ENCODE assay signal across 8 cellular contexts in the genomic region with DNA sequence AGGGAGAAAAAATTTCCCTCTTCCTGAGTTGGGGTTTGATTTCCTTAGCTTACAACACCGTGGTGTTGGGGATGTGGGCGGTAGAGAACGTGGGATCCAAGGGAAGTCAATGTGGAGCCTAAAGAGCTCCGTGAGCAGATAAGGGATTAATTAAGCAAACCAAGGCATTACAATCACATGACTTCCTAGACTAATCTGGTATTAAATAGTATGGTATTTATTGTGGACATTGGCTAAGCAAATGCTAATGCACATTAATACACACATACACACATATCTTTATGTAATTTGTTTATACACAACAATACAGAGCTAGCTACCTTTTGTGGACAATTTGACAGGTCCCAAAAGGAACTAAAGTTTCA. TPM values are rescaled to one million over a fixed set of nuclear protein-coding genes. Genes with fewer than 3 reads are reported as not detected.
DNase-seq lines count a peak whose midpoint lies in the region; ATAC-seq and TF ChIP-seq lines count a peak whose summit lies in the region.

No MANE protein-coding gene starts in this region.

- H4K20me1 ChIP-seq in SK-N-SH (ENCODE audit: insufficient read depth), result no peaks in the 10 kb centered on the region

- CTCF ChIA-PET in SK-N-SH (lab: Yijun Ruan, JAX), result interaction anchor here (0.6 to 4.1 kb wide), 23 partner anchors 10 to 886 kb away, joined by 3 to 47 read pairs (median 5); a partner anchor contains a TSS
- CTCF ChIA-PET in activated CD8-positive, alpha-beta T cell treated with anti-CD3 and anti-CD28 coated beads, Interleukin-2, amount 10 ng/mL, durations not matched to agents 7 days and 5 days (lab: Charles Lee), result interaction anchor here (0.8 to 4.2 kb wide), 26 partner anchors 9 to 484 kb away, joined by 3 to 69 read pairs (median 4); a partner anchor contains a TSS

- peak overlapping the region; percentile 97 for H3K27ac Mint-ChIP-seq in activated CD8-positive, alpha-beta T cell treated with anti-CD3 and anti-CD28 coated beads, Interleukin-2, amount 10 ng/mL, durations not matched to agents 7 days and 5 days

- no peaks in the 10 kb centered on the region for H3K27me3 ChIP-seq in SK-N-SH (ENCODE audit: insufficient read depth)
- no peaks in the 10 kb centered on the region for H3K27me3 ChIP-seq in iPS-15b (ENCODE audit: control insufficient read depth, insufficient read depth, low read length)
- no peaks in the 10 kb centered on the region for H3K27me3 ChIP-seq in subcutaneous abdominal adipose tissue (ENCODE audit: control insufficient read depth in 5 of 5, insufficient read depth in 4 of 5, low read length in 5 of 5)

- H3F3A ChIP-seq in SK-N-SH (replicated peaks; ENCODE audit: insufficient read depth), result peaks cover 24% of the 10 kb centered on the region

- H3K36me3 ChIP-seq in SK-N-SH (replicated peaks in 1 of 2; ENCODE audit: control insufficient read depth in 1 of 2, insufficient read depth in 2 of 2, low read length in 1 of 2), result no peaks in the 10 kb centered on the region
- H3K36me3 ChIP-seq in iPS-15b (ENCODE audit: control insufficient read depth, insufficient read depth, low read length), result peaks cover 3% of the 10 kb centered on the region
- H3K36me3 ChIP-seq in subcutaneous abdominal adipose tissue (ENCODE audit: control insufficient read depth in 5 of 5, insufficient read depth in 5 of 5, low read length in 5 of 5), result peaks cover 0 to 7% (median 4%) of the 10 kb centered on the region in 5 donors

- TF ChIP-seq RAD21 in SK-N-SH (IDR thresholded peaks at IDR 0.05; ENCODE audit: low read length), result no peak

- peaks cover 35% of the 10 kb centered on the region for H3K79me2 ChIP-seq in SK-N-SH (ENCODE audit: insufficient read depth)

- H3K9me3 Mint-ChIP-seq in activated CD8-positive, alpha-beta T cell treated with anti-CD3 and anti-CD28 coated beads, Interleukin-2, amount 10 ng/mL, durations not matched to agents 7 days and 5 days (ENCODE audit: insufficient read depth), result no peaks in the 10 kb centered on the region

- no peak for DNase-seq in SK-N-SH
- DNase-seq in activated CD8-positive, alpha-beta T cell treated with anti-CD3 and anti-CD28 coated beads, Interleukin-2, amount 10 ng/mL, durations not matched to agents 7 days and 5 days, result no peak
- no peak for DNase-seq in NOMO-1 treated with dmso at 0.1 percent for 144 hours (lab: John Stamatoyannopoulos, UW; ENCODE audit: unreplicated experiment)

- POLR2A ChIA-PET in SK-N-SH (lab: Yijun Ruan, JAX), result interaction anchor here (0.9 to 3.0 kb wide), 11 partner anchors 14 to 118 kb away, joined by 3 to 23 read pairs (median 6); a partner anchor contains a TSS
- POLR2A ChIA-PET in activated CD8-positive, alpha-beta T cell treated with anti-CD3 and anti-CD28 coated beads, Interleukin-2, amount 10 ng/mL, durations not matched to agents 7 days and 5 days (lab: Charles Lee), result interaction anchor here (0.5 to 3.0 kb wide), 22 partner anchors 8 to 295 kb away, joined by 3 to 24 read pairs (median 5); a partner anchor contains a TSS

- no peak for TF ChIP-seq CTCF in SK-N-SH (IDR thresholded peaks at IDR 0.05)

- H2AFZ ChIP-seq in SK-N-SH (ENCODE audit: low read depth), result peak overlapping the region; percentile 61; the same call in 1 of the 2 replicates

- H3K4me3 Mint-ChIP-seq in activated CD8-positive, alpha-beta T cell treated with anti-CD3 and anti-CD28 coated beads, Interleukin-2, amount 10 ng/mL, durations not matched to agents 7 days and 5 days, result peak overlapping the region; percentile 98

- peaks cover 13 to 22% of the 10 kb centered on the region in 2 experiments; a peak in 2 of 4 replicates for H3K4me1 ChIP-seq in SK-N-SH (ENCODE audit: control insufficient read depth in 1 of 2, insufficient read depth in 2 of 2, low read depth in 1 of 2, low read length in 1 of 2)
- peaks cover 7% of the 10 kb centered on the region for H3K4me1 ChIP-seq in iPS-15b (ENCODE audit: control insufficient read depth, insufficient read depth, low read length)
- peaks cover 8 to 52% (median 44%) of the 10 kb centered on the region in 5 donors for H3K4me1 ChIP-seq in subcutaneous abdominal adipose tissue (ENCODE audit: control insufficient read depth in 5 of 5, insufficient read depth in 5 of 5, low read length in 5 of 5)

- H3K4me2 ChIP-seq in SK-N-SH, result peak overlapping the region; percentile 80

- no peaks in the 10 kb centered on the region for H3K9me2 ChIP-seq in SK-N-SH

- peak overlapping the region; percentile 71 to 85 for H3K4me3 ChIP-seq in SK-N-SH (ENCODE audit: low read depth in 2 of 2, low read length in 1 of 2)
- peak overlapping the region; percentile 95 for H3K4me3 ChIP-seq in iPS-15b (ENCODE audit: low read depth, low read length)
- H3K4me3 ChIP-seq in subcutaneous abdominal adipose tissue (ENCODE audit: low read depth in 1 of 5, low read length in 5 of 5), result peak overlapping the region; percentile 76 to 93 (median 88)

- H3K27ac ChIP-seq in SK-N-SH (ENCODE audit: low read depth in 2 of 2, low read length in 1 of 2) (peak overlapping the region; percentile 93 to 98), subcutaneous abdominal adipose tissue (ENCODE audit: low read depth, low read length) (peak overlapping the region; percentile 99)

- peaks cover 13% of the 10 kb centered on the region for H3K36me3 Mint-ChIP-seq in activated CD8-positive, alpha-beta T cell treated with anti-CD3 and anti-CD28 coated beads, Interleukin-2, amount 10 ng/mL, durations not matched to agents 7 days and 5 days (ENCODE audit: low read depth)

- H3K27me3 Mint-ChIP-seq in activated CD8-positive, alpha-beta T cell treated with anti-CD3 and anti-CD28 coated beads, Interleukin-2, amount 10 ng/mL, durations not matched to agents 7 days and 5 days (ENCODE audit: low read depth), result no peaks in the 10 kb centered on the region

- no peak for TF ChIP-seq EP300 in SK-N-SH (IDR thresholded peaks at IDR 0.05; ENCODE audit: borderline replicate concordance in 1 of 2, low read depth in 1 of 2, low read length in 1 of 2)

- H3K9ac ChIP-seq in SK-N-SH (peak overlapping the region; percentile 96), iPS-15b (ENCODE audit: low read depth, low read length) (peak overlapping the region; percentile 76), subcutaneous abdominal adipose tissue (ENCODE audit: low read length in 5 of 5) (peak overlapping the region; percentile 85 to 95 (median 92))

- H3K9me3 ChIP-seq in SK-N-SH (no peaks in the 10 kb centered on the region), iPS-15b (ENCODE audit: control insufficient read depth, insufficient read depth, low read length) (no peaks in the 10 kb centered on the region), subcutaneous abdominal adipose tissue (ENCODE audit: control insufficient read depth in 5 of 5, low read length in 5 of 5) (no peaks in the 10 kb centered on the region)

- 57% methylated on average over 4 of the region's 4 CpGs for WGBS in SK-N-SH (ENCODE audit: low lambda C conversion rate)

- peaks cover 54% of the 10 kb centered on the region for H3K4me1 Mint-ChIP-seq in activated CD8-positive, alpha-beta T cell treated with anti-CD3 and anti-CD28 coated beads, Interleukin-2, amount 10 ng/mL, durations not matched to agents 7 days and 5 days (ENCODE audit: low read depth)

- no peak for ATAC-seq in SK-N-SH treated with all-trans-retinoic acid at 6 μM for 48 hours
- ATAC-seq in activated CD8-positive, alpha-beta T cell treated with anti-CD3 and anti-CD28 coated beads, Interleukin-2, amount 10 ng/mL, durations not matched to agents 7 days and 5 days, result no peak
- ATAC-seq in GM19035 (IDR thresholded peaks at IDR 0.05; ENCODE audit: unreplicated experiment), result no peak
- ATAC-seq in GM21381 (IDR thresholded peaks at IDR 0.05; ENCODE audit: unreplicated experiment), result no peak

TF ChIP-seq in SK-N-SH, 30 proteins besides CTCF, POLR2A, EP300 and RAD21 (continues in another document):
- TF ChIP-seq SIN3A (IDR thresholded peaks at IDR 0.05; ENCODE audit: borderline replicate concordance, low read depth, low read length), result no peak

TF ChIP-seq in SK-N-SH treated with all-trans-retinoic acid at 6 μM for 48 hours, 23 proteins besides CTCF, POLR2A, EP300 and RAD21 (continues in another document):
- TF ChIP-seq CSDC2 (CRISPR knock-in tag; IDR thresholded peaks at IDR 0.05), result no peak

RNA-seq across cellular contexts. Expression of a gene that starts 0.8 kb away (rescaled TPM):
- polyA plus RNA-seq in SK-N-SH (2012; rRNA removed), result 127 and 147 TPM in 2 replicates
- 76.4 and 113 TPM in 2 replicates for polyA plus RNA-seq in SK-N-SH (2012; cell fraction: cytosol; rRNA removed)
- polyA plus RNA-seq in SK-N-SH (2012; cell fraction: nucleus; rRNA removed), result 99.8 and 124 TPM in 2 replicates
- total RNA-seq in activated CD8-positive, alpha-beta T cell treated with anti-CD3 and anti-CD28 coated beads, Interleukin-2, amount 10 ng/mL, durations not matched to agents 7 days and 5 days, result 10 to 100 TPM; 27.9 to 32.9 TPM

RNA-seq across cellular contexts. Expression of a gene that starts 1.6 kb away (rescaled TPM):
- polyA plus RNA-seq in SK-N-SH (2012; rRNA removed), result 49.3 and 52.3 TPM in 2 replicates
- 52.7 and 53.6 TPM in 2 replicates for polyA plus RNA-seq in SK-N-SH (2012; cell fraction: cytosol; rRNA removed)
- 12.7 and 13.1 TPM in 2 replicates for polyA plus RNA-seq in SK-N-SH (2012; cell fraction: nucleus; rRNA removed)
- total RNA-seq in activated CD8-positive, alpha-beta T cell treated with anti-CD3 and anti-CD28 coated beads, Interleukin-2, amount 10 ng/mL, durations not matched to agents 7 days and 5 days, result 10 to 100 TPM; 64.3 to 69.5 TPM

RNA-seq across cellular contexts. Expression of a gene that starts 7.3 kb away (rescaled TPM):
- 0.12 TPM in 1 of 2 replicates, not detected in the other for polyA plus RNA-seq in SK-N-SH (2012; rRNA removed)
- not detected in 2 replicates for polyA plus RNA-seq in SK-N-SH (2012; cell fraction: cytosol; rRNA removed)
- 0.59 and 0.77 TPM in 2 replicates for polyA plus RNA-seq in SK-N-SH (2012; cell fraction: nucleus; rRNA removed)
- under 1 TPM in 1 of 2 experiments, not detected in 1; 0.52 TPM for total RNA-seq in activated CD8-positive, alpha-beta T cell treated with anti-CD3 and anti-CD28 coated beads, Interleukin-2, amount 10 ng/mL, durations not matched to agents 7 days and 5 days

RNA-seq across cellular contexts. Expression of a gene that starts 33.2 kb away (rescaled TPM):
- 64.3 and 73.0 TPM in 2 replicates for polyA plus RNA-seq in SK-N-SH (2012; rRNA removed)
- 41.9 and 47.1 TPM in 2 replicates for polyA plus RNA-seq in SK-N-SH (2012; cell fraction: cytosol; rRNA removed)
- 145 and 203 TPM in 2 replicates for polyA plus RNA-seq in SK-N-SH (2012; cell fraction: nucleus; rRNA removed)
- 100 to 1,000 TPM; 144 to 154 TPM for total RNA-seq in activated CD8-positive, alpha-beta T cell treated with anti-CD3 and anti-CD28 coated beads, Interleukin-2, amount 10 ng/mL, durations not matched to agents 7 days and 5 days

RNA-seq across cellular contexts. Expression of a gene that starts 35.7 kb away (rescaled TPM):
- 22.5 and 23.4 TPM in 2 replicates for polyA plus RNA-seq in SK-N-SH (2012; rRNA removed)
- polyA plus RNA-seq in SK-N-SH (2012; cell fraction: cytosol; rRNA removed), result 9.9 and 14.0 TPM in 2 replicates
- polyA plus RNA-seq in SK-N-SH (2012; cell fraction: nucleus; rRNA removed), result 82.4 and 85.1 TPM in 2 replicates
- total RNA-seq in activated CD8-positive, alpha-beta T cell treated with anti-CD3 and anti-CD28 coated beads, Interleukin-2, amount 10 ng/mL, durations not matched to agents 7 days and 5 days, result 10 to 100 TPM; 54.5 to 55.0 TPM
